Comparison of ENCODE assay signal across 8 cellular contexts in genomic region chr1:23177031-23177430, GRCh38. TPM values are rescaled to one million over a fixed set of nuclear protein-coding genes. Genes with fewer than 3 reads are reported as not detected.
DNase-seq lines count a peak whose midpoint lies in the region; ATAC-seq and TF ChIP-seq lines count a peak whose summit lies in the region.

No MANE protein-coding gene starts in this region.

- peak overlapping the region; percentile 62 for H3K4me3 Mint-ChIP-seq in activated T-cell treated with anti-CD3 and anti-CD28 coated beads, Interleukin-2, amount 50 U/mL, for 24 hours

- intact Hi-C loops in thyroid gland (cut with DNase I), result no loop called here

- no peaks in the 10 kb centered on the region for H3K9me3 Mint-ChIP-seq in activated T-cell treated with anti-CD3 and anti-CD28 coated beads, Interleukin-2, amount 50 U/mL, for 24 hours

- H3K36me3 Mint-ChIP-seq in activated T-cell treated with anti-CD3 and anti-CD28 coated beads, Interleukin-2, amount 50 U/mL, for 24 hours (ENCODE audit: low read depth), result no peaks in the 10 kb centered on the region

- no peak overlapping the region for H3K9ac ChIP-seq in liver (ENCODE audit: low read depth in 1 of 2, low read length in 2 of 2)

- H3K36me3 ChIP-seq in liver (ENCODE audit: control insufficient read depth in 4 of 4, insufficient read depth in 3 of 4, low read depth in 1 of 4, low read length in 3 of 4) (no peaks in the 10 kb centered on the region), thyroid gland (no peaks in the 10 kb centered on the region)

- peak overlapping the region; percentile 61 to 67 for H3K27ac ChIP-seq in liver (ENCODE audit: low read depth in 1 of 2, low read length in 2 of 2)
- H3K27ac ChIP-seq in thyroid gland, result peak overlapping the region; percentile 75 to 90 (median 85)

- in situ Hi-C loops in astrocyte of the spinal cord (cut with HindIII; ENCODE audit: low sequenced_read_pairs), result no loop called here

- H3K9me3 ChIP-seq in liver (ENCODE audit: control insufficient read depth in 4 of 4, low read length in 3 of 4), result no peaks in the 10 kb centered on the region
- no peaks in the 10 kb centered on the region for H3K9me3 ChIP-seq in thyroid gland

- H3K4me1 Mint-ChIP-seq in activated T-cell treated with anti-CD3 and anti-CD28 coated beads, Interleukin-2, amount 50 U/mL, for 24 hours (ENCODE audit: low read depth), result peaks cover 18% of the 10 kb centered on the region

- H3K27me3 Mint-ChIP-seq in activated T-cell treated with anti-CD3 and anti-CD28 coated beads, Interleukin-2, amount 50 U/mL, for 24 hours, result peaks cover 29% of the 10 kb centered on the region

- no peak for TF ChIP-seq CTCF in astrocyte of the spinal cord (IDR thresholded peaks at IDR 0.05; ENCODE audit: low read depth, low read length)
- TF ChIP-seq CTCF in liver (IDR thresholded peaks at IDR 0.05; ENCODE audit: low read depth, low read length, missing input control), result no peak
- TF ChIP-seq CTCF in thyroid gland (IDR thresholded peaks at IDR 0.05), result no peak

- ATAC-seq in GM19395 (IDR thresholded peaks at IDR 0.05; ENCODE audit: unreplicated experiment), result no peak

- DNase-seq in activated T-cell treated with anti-CD3 and anti-CD28 coated beads, Interleukin-2, amount 50 U/mL, for 24 hours, result no peak
- DNase-seq in activated T-cell treated with anti-CD3 and anti-CD28 coated beads, Interleukin-2, amount 50 U/mL, for 48 hours, result no peak
- DNase-seq in astrocyte of the spinal cord (ENCODE audit: low read depth, low spot score) (no peak), thyroid gland (no peak), NCI-H1436 treated with DMSO at 0.1 percent for 48 hours (lab: John Stamatoyannopoulos, UW) (no peak), NCI-H69 (lab: John Stamatoyannopoulos, UW) (no peak)

- TF ChIP-seq POLR2A in thyroid gland (IDR thresholded peaks at IDR 0.05), result no peak

- H3K27ac Mint-ChIP-seq in activated T-cell treated with anti-CD3 and anti-CD28 coated beads, Interleukin-2, amount 50 U/mL, for 24 hours, result no peak overlapping the region

- peak overlapping the region; percentile 42 for H3K4me3 ChIP-seq in astrocyte of the spinal cord (ENCODE audit: low read depth, low read length)
- peak overlapping the region in 2 of 3 donors; percentile 45 to 72 for H3K4me3 ChIP-seq in liver (ENCODE audit: low read depth in 1 of 3, low read length in 3 of 3)
- H3K4me3 ChIP-seq in thyroid gland (replicated peaks in 1 of 3), result peak overlapping the region in 2 of 3 donors; percentile 6 to 41

- WGBS in liver, result 49% methylated on average over 10 of the region's 10 CpGs
- WGBS in thyroid gland, 2 donors, result 42 to 44% methylated on average over 8 to 10 of the region's 10 CpGs

- no peak for TF ChIP-seq RAD21 in liver (IDR thresholded peaks at IDR 0.05)

- H3K4me1 ChIP-seq in liver (ENCODE audit: control insufficient read depth in 4 of 4, insufficient read depth in 4 of 4, low read length in 3 of 4) (peaks cover 0 to 8% (median 4%) of the 10 kb centered on the region in 4 donors), thyroid gland (peaks cover 0 to 12% of the 10 kb centered on the region in 2 donors)

- H3K27me3 ChIP-seq in liver (ENCODE audit: control insufficient read depth in 4 of 4, insufficient read depth in 4 of 4, low read length in 3 of 4) (no peaks in the 10 kb centered on the region), thyroid gland (no peaks in the 10 kb centered on the region)

TF ChIP-seq in liver, 16 proteins besides CTCF, POLR2A, EP300 and RAD21:
- no peak for TF ChIP-seq TAF1 (conservative IDR thresholded peaks at IDR 0.05)
- no peak for TF ChIP-seq JUND (IDR thresholded peaks at IDR 0.05)
- no peak for TF ChIP-seq FOXA1 (IDR thresholded peaks at IDR 0.05)
- TF ChIP-seq GABPA (IDR thresholded peaks at IDR 0.05 in 1 of 2, conservative IDR thresholded peaks at IDR 0.05 in 1 of 2), result no peak
- no peak for TF ChIP-seq ZBTB33 (IDR thresholded peaks at IDR 0.05)
- no peak for TF ChIP-seq SP1 (IDR thresholded peaks at IDR 0.05)
- TF ChIP-seq REST (IDR thresholded peaks at IDR 0.05), result no peak
- TF ChIP-seq YY1 (IDR thresholded peaks at IDR 0.05), result no peak
- no peak for TF ChIP-seq NR2F2 (IDR thresholded peaks at IDR 0.05)
- no peak for TF ChIP-seq HNF4A (conservative IDR thresholded peaks at IDR 0.05)
- no peak for TF ChIP-seq RXRA (IDR thresholded peaks at IDR 0.05)
- no peak for TF ChIP-seq ATF3 (IDR thresholded peaks at IDR 0.05)
- no peak for TF ChIP-seq FOXA2 (IDR thresholded peaks at IDR 0.05)
- no peak for TF ChIP-seq HNF4G (IDR thresholded peaks at IDR 0.05)
- no peak for TF ChIP-seq MAX (IDR thresholded peaks at IDR 0.05)

RNA-seq across cellular contexts. Expression of gene LUZP1, which starts 8.4 kb away (rescaled TPM):
- 1 to 10 TPM; 4.3 to 5.9 TPM for total RNA-seq in liver
- 1 to 10 TPM; 2.6 to 9.3 TPM for polyA plus RNA-seq in liver
- 10 to 100 TPM; 21.4 to 28.2 (median 25.0) TPM for total RNA-seq in thyroid gland

RNA-seq across cellular contexts. Expression of gene HTR1D, which starts 40.3 kb away (rescaled TPM):
- total RNA-seq in liver (under 1 TPM in 1 of 2 donors, not detected in 1; 0.05 TPM), thyroid gland (not detected)
- not detected for polyA plus RNA-seq in liver
